In the genomic region with DNA sequence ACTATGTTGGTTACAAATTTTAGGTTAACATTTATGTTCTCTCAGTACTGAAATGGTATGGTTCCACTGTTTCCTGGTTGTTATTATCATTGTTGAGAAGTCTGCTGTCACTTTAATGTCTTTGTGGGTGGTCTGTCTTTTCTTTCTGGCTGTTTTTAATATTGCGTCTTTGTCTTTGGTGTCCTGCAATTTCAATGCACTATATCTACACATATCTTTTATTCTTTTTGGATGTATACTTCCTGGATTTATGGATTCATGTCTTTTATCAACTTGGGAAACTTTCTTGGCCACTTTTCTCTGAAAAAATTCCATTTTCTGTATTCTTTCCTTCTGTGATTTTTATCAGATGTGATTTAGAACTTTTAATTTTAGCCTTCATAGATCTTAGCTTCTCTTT, we compare ENCODE assay signal across 2 cellular contexts.
TF ChIP-seq lines count a peak whose summit lies in the region.

No MANE protein-coding gene starts in this region.

TF ChIP-seq in HCT116, 20 proteins besides CTCF, POLR2A, EP300 and RAD21:
- TF ChIP-seq, protein P1, sequence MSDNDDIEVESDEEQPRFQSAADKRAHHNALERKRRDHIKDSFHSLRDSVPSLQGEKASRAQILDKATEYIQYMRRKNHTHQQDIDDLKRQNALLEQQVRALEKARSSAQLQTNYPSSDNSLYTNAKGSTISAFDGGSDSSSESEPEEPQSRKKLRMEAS (IDR thresholded peaks at IDR 0.05): no peak
- TF ChIP-seq CBX3 (IDR thresholded peaks at IDR 0.05; ENCODE audit: low read depth): 0 out of 2 replicates have a peak, but pooled peaks have one; percentile 51

TF ChIP-seq in H1, 55 proteins besides CTCF, POLR2A, EP300 and RAD21 (continued from another document):
- TF ChIP-seq GTF2F1 (IDR thresholded peaks at IDR 0.05; ENCODE audit: borderline replicate concordance, low read depth, low read length): no peak
- no peak for TF ChIP-seq MAFK (IDR thresholded peaks at IDR 0.05; ENCODE audit: low read depth, low read length)
- no peak for TF ChIP-seq SIX5 (IDR thresholded peaks at IDR 0.05; ENCODE audit: low read depth, low read length)
- TF ChIP-seq SRF (IDR thresholded peaks at IDR 0.05; ENCODE audit: low read depth, low read length): no peak
- TF ChIP-seq CHD2 (IDR thresholded peaks at IDR 0.05; ENCODE audit: low read length): no peak
- TF ChIP-seq PHF8 (conservative IDR thresholded peaks at IDR 0.05; ENCODE audit: low read depth, low read length): no peak
TF ChIP-seq in H1: peak in this region for 0.
